In genomic region chr6:18504232-18504596, GRCh38 we compare ENCODE assay signal across 15 cellular contexts.
A peak's percentile ranks its signal among the peaks of the same experiment; 100 is the strongest.
DNase-seq lines count a peak whose midpoint lies in the region; ATAC-seq, FAIRE-seq and TF ChIP-seq lines count a peak whose summit lies in the region.
"Had no signal": no experiment of that assay in that cellular context is flagged by ENCODE, and none has a peak within 500 bp of the region (broad histone marks: within the 10 kb centered on the region; RNA-seq: fewer than 3 reads in every experiment).

No MANE protein-coding gene starts in this region.

- TF ChIP-seq POLR2A in HCT116 (IDR thresholded peaks at IDR 0.05; ENCODE audit: borderline replicate concordance, extremely low read depth, insufficient read depth, insufficient read length): no peak

- no peaks in the 10 kb centered on the region for H3K9me2 ChIP-seq in HCT116 (ENCODE audit: insufficient read depth)

- H3K4me1 Mint-ChIP-seq in stimulated activated naive CD8-positive, alpha-beta T cell treated with anti-CD3 and anti-CD28 coated beads, Interleukin-15, amount 100 ng/mL, for 72 hours: peaks cover 10% of the 10 kb centered on the region
- H3K4me1 Mint-ChIP-seq: activated CD4-positive, alpha-beta memory T cell treated with anti-CD3 and anti-CD28 coated beads, Interleukin-2, amount 10 ng/mL, durations not matched to agents 7 days and 5 days had no signal

- H3K27ac Mint-ChIP-seq in stimulated activated naive CD8-positive, alpha-beta T cell treated with anti-CD3 and anti-CD28 coated beads, Interleukin-15, amount 100 ng/mL, for 72 hours: no peak overlapping the region
- H3K27ac Mint-ChIP-seq: activated CD4-positive, alpha-beta memory T cell treated with anti-CD3 and anti-CD28 coated beads, Interleukin-2, amount 10 ng/mL, durations not matched to agents 7 days and 5 days; activated T-helper 2 cell treated with anti-CD3 and anti-CD28 coated beads, Interferon-gamma antibody, Interleukin-2, Interleukin-4, amounts not matched to agents 10 μg/mL and 5 μg/mL and 100 μg/mL, durations not matched to agents 14 hours and 24 hours and 36 hours; CD8-positive, alpha-beta T cell; H9 had no signal

- no TSS peak for BruUV-seq in HCT116 (replicated peaks; lab: Mats Ljungman, UMichigan)

- no peak overlapping the region for H3K4me3 Mint-ChIP-seq in stimulated activated naive CD8-positive, alpha-beta T cell treated with anti-CD3 and anti-CD28 coated beads, Interleukin-15, amount 100 ng/mL, for 72 hours
- H3K4me3 Mint-ChIP-seq: activated CD4-positive, alpha-beta memory T cell treated with anti-CD3 and anti-CD28 coated beads, Interleukin-2, amount 10 ng/mL, durations not matched to agents 7 days and 5 days; CD8-positive, alpha-beta T cell; H9 had no signal

- H3K9ac ChIP-seq in HCT116 (ENCODE audit: low read length) (no peak overlapping the region), kidney (ENCODE audit: low read length in 2 of 2) (peak overlapping the region in 1 of 2 donors; percentile 20), subcutaneous abdominal adipose tissue (ENCODE audit: low read length in 5 of 5) (peak overlapping the region in 1 of 5 donors; percentile 66)

- H3K4me2 ChIP-seq in HCT116 (ENCODE audit: low read length): peak overlapping the region; percentile 39; the same call in 1 of the 2 replicates

- ATAC-seq in HCT116 (peak; percentile 44), HG02623 (IDR thresholded peaks at IDR 0.05; ENCODE audit: unreplicated experiment) (no peak)
- no peak for ATAC-seq in stimulated activated naive CD8-positive, alpha-beta T cell treated with anti-CD3 and anti-CD28 coated beads, Interleukin-15, amount 100 ng/mL, for 72 hours
- ATAC-seq: CD8-positive, alpha-beta T cell had no signal

- no peaks in the 10 kb centered on the region for H4K20me1 ChIP-seq in HCT116 (ENCODE audit: insufficient read depth)

- POLR2A ChIA-PET in HCT116 (lab: Charles Lee): no interaction called here

- intact Hi-C loops in HCT116 (cut with micrococcal nuclease): loop anchor here (1.0 to 5.0 kb wide), 5 partner anchors 180 to 1348 kb away; partner anchors contain the start of gene DEK
- intact Hi-C loops in kidney (cut with DNase I): no loop called here

- H3K27ac ChIP-seq in HCT116 (ENCODE audit: low read depth, low read length) (no peak overlapping the region), VCaP (no peak overlapping the region), kidney (ENCODE audit: low read depth in 2 of 2, low read length in 2 of 2) (peak overlapping the region in 1 of 2 donors; percentile 22), subcutaneous abdominal adipose tissue (ENCODE audit: low read depth, low read length) (peak overlapping the region; percentile 42)
- H3K27ac ChIP-seq: colonic mucosa had no signal

- CTCF ChIA-PET in HCT116 (lab: Charles Lee): interaction anchor here (6.3 kb wide), 1 partner anchor 181 kb away, joined by 35 read pairs; no protein-coding TSS in a partner anchor

- H3K9me3 Mint-ChIP-seq in stimulated activated naive CD8-positive, alpha-beta T cell treated with anti-CD3 and anti-CD28 coated beads, Interleukin-15, amount 100 ng/mL, for 72 hours: no peaks in the 10 kb centered on the region
- H3K9me3 Mint-ChIP-seq: activated CD4-positive, alpha-beta memory T cell treated with anti-CD3 and anti-CD28 coated beads, Interleukin-2, amount 10 ng/mL, durations not matched to agents 7 days and 5 days; activated T-helper 2 cell treated with anti-CD3 and anti-CD28 coated beads, Interferon-gamma antibody, Interleukin-2, Interleukin-4, amounts not matched to agents 10 μg/mL and 5 μg/mL and 100 μg/mL, durations not matched to agents 14 hours and 24 hours and 36 hours; CD8-positive, alpha-beta T cell; H9 had no signal

- H3K4me3 ChIP-seq in HCT116 (replicated peaks in 1 of 2; ENCODE audit: low read depth in 1 of 2, low read length in 2 of 2) (no peak overlapping the region), kidney (ENCODE audit: low read length in 2 of 2) (peak overlapping the region; percentile 32 to 56), subcutaneous abdominal adipose tissue (ENCODE audit: low read depth in 1 of 5, low read length in 5 of 5) (peak overlapping the region; percentile 57 to 69 (median 60))

- no peaks in the 10 kb centered on the region for H3K36me3 ChIP-seq in HCT116 (ENCODE audit: control insufficient read depth in 1 of 2, insufficient read depth in 2 of 2, low read length in 2 of 2)
- no peaks in the 10 kb centered on the region for H3K36me3 ChIP-seq in kidney (ENCODE audit: control insufficient read depth in 1 of 2, insufficient read depth in 2 of 2, low read length in 2 of 2)
- H3K36me3 ChIP-seq in subcutaneous abdominal adipose tissue (ENCODE audit: control insufficient read depth in 5 of 5, insufficient read depth in 5 of 5, low read length in 5 of 5): no peaks in the 10 kb centered on the region
- H3K36me3 ChIP-seq: colonic mucosa, sigmoid colon had no signal

- H2AFZ ChIP-seq in HCT116 (ENCODE audit: low read depth, low read length, poor library complexity, severe bottlenecking): peak overlapping the region; percentile 70

- no peaks in the 10 kb centered on the region for H3K27me3 Mint-ChIP-seq in stimulated activated naive CD8-positive, alpha-beta T cell treated with anti-CD3 and anti-CD28 coated beads, Interleukin-15, amount 100 ng/mL, for 72 hours

- DNase-seq in HCT116 (ENCODE audit: low read depth, low spot score): no peak
- no peak for DNase-seq in kidney
- DNase-seq in stimulated activated CD4-positive, alpha-beta T cell treated with anti-CD3 and anti-CD28 coated beads, Interleukin-4, amount 100 ng/mL, for 1 hour: no peak
- no peak for DNase-seq in DMS 273 (lab: John Stamatoyannopoulos, UW; ENCODE audit: unreplicated experiment)
- no peak for DNase-seq in stimulated activated naive CD8-positive, alpha-beta T cell treated with anti-CD3 and anti-CD28 coated beads, Interleukin-15, amount 100 ng/mL, for 72 hours
- DNase-seq: left ventricle myocardium superior had no signal

- RAD21 ChIA-PET in HCT116 (lab: Charles Lee; ENCODE audit: low non-redundant PET in 1 of 2, low total read pairs in 2 of 2, uncharacterized antibody in 2 of 2, unreplicated experiment in 2 of 2): no interaction called here

- TF ChIP-seq RAD21 in HCT116 (IDR thresholded peaks at IDR 0.05; ENCODE audit: low read depth): no peak

- H3K9me3 ChIP-seq in HCT116 (ENCODE audit: control insufficient read depth in 1 of 2, insufficient read depth in 1 of 2, low read depth in 1 of 2, low read length in 2 of 2): no peaks in the 10 kb centered on the region
- H3K9me3 ChIP-seq in kidney (ENCODE audit: control insufficient read depth in 1 of 2, low read length in 2 of 2): no peaks in the 10 kb centered on the region
- no peaks in the 10 kb centered on the region for H3K9me3 ChIP-seq in subcutaneous abdominal adipose tissue (ENCODE audit: control insufficient read depth in 5 of 5, low read length in 5 of 5)
- H3K9me3 ChIP-seq: colonic mucosa, sigmoid colon had no signal

- H3K27me3 ChIP-seq in HCT116 (ENCODE audit: insufficient read depth, low read length): no peaks in the 10 kb centered on the region
- no peaks in the 10 kb centered on the region for H3K27me3 ChIP-seq in subcutaneous abdominal adipose tissue (ENCODE audit: control insufficient read depth in 5 of 5, insufficient read depth in 4 of 5, low read length in 5 of 5)
- H3K27me3 ChIP-seq: colonic mucosa, sigmoid colon had no signal

- H3K79me2 ChIP-seq in HCT116 (ENCODE audit: insufficient read depth, low read length): no peaks in the 10 kb centered on the region

- no peak for TF ChIP-seq CTCF in HCT116 (IDR thresholded peaks at IDR 0.05 in 2 of 3, conservative IDR thresholded peaks at IDR 0.05 in 1 of 3; ENCODE audit: borderline replicate concordance in 1 of 3, insufficient read depth in 1 of 3, low read depth in 2 of 3, low read length in 2 of 3)
- peak; percentile 32 for TF ChIP-seq CTCF in VCaP (conservative IDR thresholded peaks at IDR 0.05)
- no peak for TF ChIP-seq CTCF in kidney (IDR thresholded peaks at IDR 0.05; ENCODE audit: borderline replicate concordance, extremely low read depth, insufficient read depth)

- FAIRE-seq in kidney (lab: Jason Lieb, UNC): no peak

- H3K4me1 ChIP-seq in HCT116 (ENCODE audit: control insufficient read depth in 1 of 2, insufficient read depth in 2 of 2, low read length in 2 of 2) (no peaks in the 10 kb centered on the region; a peak in 1 of 4 replicates), kidney (ENCODE audit: control insufficient read depth in 1 of 2, insufficient read depth in 1 of 2, low read depth in 1 of 2, low read length in 2 of 2) (peaks cover 2 to 9% of the 10 kb centered on the region in 2 donors), subcutaneous abdominal adipose tissue (ENCODE audit: control insufficient read depth in 5 of 5, insufficient read depth in 5 of 5, low read length in 5 of 5) (peaks cover 2 to 30% (median 18%) of the 10 kb centered on the region in 5 donors)
- H3K4me1 ChIP-seq: colonic mucosa had no signal

TF ChIP-seq in HCT116, 20 proteins besides CTCF, POLR2A, EP300 and RAD21:
- TF ChIP-seq EGR1 (IDR thresholded peaks at IDR 0.05; ENCODE audit: low read depth) (no peak), FOSL1 (IDR thresholded peaks at IDR 0.05; ENCODE audit: low read depth) (no peak), TCF7L2 (IDR thresholded peaks at IDR 0.05; ENCODE audit: borderline replicate concordance, extremely low read depth, insufficient read depth, insufficient read length) (no peak), CEBPB (IDR thresholded peaks at IDR 0.05; ENCODE audit: low read depth) (no peak), ZFX (IDR thresholded peaks at IDR 0.05) (no peak), EZH2 (IDR thresholded peaks at IDR 0.05) (no peak), ELF1 (IDR thresholded peaks at IDR 0.05; ENCODE audit: borderline replicate concordance, low read depth) (no peak)
- TF ChIP-seq, protein P1, sequence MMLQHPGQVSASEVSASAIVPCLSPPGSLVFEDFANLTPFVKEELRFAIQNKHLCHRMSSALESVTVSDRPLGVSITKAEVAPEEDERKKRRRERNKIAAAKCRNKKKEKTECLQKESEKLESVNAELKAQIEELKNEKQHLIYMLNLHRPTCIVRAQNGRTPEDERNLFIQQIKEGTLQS (IDR thresholded peaks at IDR 0.05): no peak

Comparison
In these comparisons a context has a peak if more than half of its experiments do, and no peak if none do; other contexts are left out.
1. H3K4me3 ChIP-seq: peak in kidney (2 of 2) and subcutaneous abdominal adipose tissue (5 of 5); none in HCT116 (0 of 2).